1 cellular context compared by ENCODE assay signal in the genomic region with DNA sequence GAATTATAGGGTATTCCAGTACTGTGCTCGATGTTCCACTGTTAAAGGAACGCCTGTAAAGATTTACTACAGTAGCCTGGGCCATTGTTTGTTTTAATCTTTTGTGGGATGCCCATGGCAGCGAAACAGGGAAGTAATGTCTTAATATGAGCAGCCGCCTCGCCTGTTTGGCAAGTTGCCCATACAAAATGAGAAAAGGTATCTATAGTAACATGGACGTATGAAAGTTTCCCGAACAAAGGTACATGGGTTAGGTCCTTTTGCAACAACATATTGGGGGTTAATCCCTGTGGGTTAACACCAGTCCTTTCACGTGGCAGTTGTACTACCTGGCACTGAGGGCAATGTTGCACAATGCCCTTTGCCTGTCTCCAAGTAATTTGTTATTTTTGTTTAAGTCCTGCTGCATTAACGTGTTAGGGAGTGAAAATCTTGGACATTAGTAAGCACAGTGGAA.
TF ChIP-seq lines count a peak whose summit lies in the region.

No MANE protein-coding gene starts in this region.

TF ChIP-seq in H1, 55 proteins besides CTCF, POLR2A, EP300 and RAD21:
- TF ChIP-seq KDM5A (IDR thresholded peaks at IDR 0.05; ENCODE audit: low read length) (no peak), RNF2 (IDR thresholded peaks at IDR 0.05; ENCODE audit: borderline replicate concordance, low read depth, low read length, missing control alignments, poor library complexity, severe bottlenecking) (no peak), BACH1 (IDR thresholded peaks at IDR 0.05; ENCODE audit: low read length) (no peak), JUND (IDR thresholded peaks at IDR 0.05; ENCODE audit: low read length) (no peak), BCL11A (IDR thresholded peaks at IDR 0.05; ENCODE audit: low read depth in 2 of 2, low read length in 2 of 2) (no peak), KDM4A (IDR thresholded peaks at IDR 0.05; ENCODE audit: low read depth, low read length, severe bottlenecking) (no peak), CBX5 (IDR thresholded peaks at IDR 0.05; ENCODE audit: low read depth, low read length) (no peak), CEBPB (IDR thresholded peaks at IDR 0.05; ENCODE audit: low read depth, low read length) (peak; percentile 13; the same call in 1 of the 2 replicates)
